In genomic region chr20:46062621-46063020, GRCh38 we compare ENCODE assay signal across 28 cellular contexts. TPM values are rescaled to one million over a fixed set of nuclear protein-coding genes. Genes with fewer than 3 reads are reported as not detected.
"Had no signal": no experiment of that assay in that cellular context is flagged by ENCODE, and none has a peak within 500 bp of the region (broad histone marks: within the 10 kb centered on the region; RNA-seq: fewer than 3 reads in every experiment).

No MANE protein-coding gene starts in this region.

- H3K9me3 Mint-ChIP-seq: activated CD4-positive, alpha-beta memory T cell treated with anti-CD3 and anti-CD28 coated beads, Interleukin-2, amount 10 ng/mL, durations not matched to agents 7 days and 5 days; activated CD4-positive, alpha-beta T cell treated with anti-CD3 and anti-CD28 coated beads, Interleukin-2, amount 10 ng/mL, durations not matched to agents 24 days and 14 days; activated naive CD4-positive, alpha-beta T cell treated with anti-CD3 and anti-CD28 coated beads, Interleukin-2, amount 50 U/mL, for 24 hours; activated T-helper 1 cell treated with anti-CD3 and anti-CD28 coated beads, Interleukin-12 subunit alpha, Interleukin-12 subunit beta, Interleukin-2, Interleukin-4 antibody, amounts not matched to agents 30 ng/mL and 10 ng/mL and 1 ng/mL, durations not matched to agents 14 hours and 24 hours and 36 hours; neural crest cell; stimulated activated memory B cell treated with anti-CD40 and anti-IgM and Interleukin-4, amounts not matched to agents 10 μg/mL and 1 μg/mL and 100 μg/mL, for 72 hours had no signal

- H3K4me3 Mint-ChIP-seq: activated naive CD4-positive, alpha-beta T cell treated with anti-CD3 and anti-CD28 coated beads, Interleukin-2, amount 50 U/mL, for 24 hours; neural crest cell; stimulated activated memory B cell treated with anti-CD40 and anti-IgM and Interleukin-4, amounts not matched to agents 10 μg/mL and 1 μg/mL and 100 μg/mL, for 72 hours; T-helper 17 cell had no signal

- H3K4me1 ChIP-seq: colonic mucosa had no signal

- DNase-seq: activated CD4-positive, alpha-beta memory T cell treated with anti-CD3 and anti-CD28 coated beads, Interleukin-2, amount 10 ng/mL, durations not matched to agents 7 days and 5 days; activated CD4-positive, alpha-beta T cell treated with anti-CD3 and anti-CD28 coated beads, Interleukin-2, amount 10 ng/mL, durations not matched to agents 24 days and 14 days; activated CD4-positive, CD25-positive, alpha-beta regulatory T cell; activated gamma-delta T cell treated with Interleukin-2 at 50 U/mL for 16 hours; anterior cingulate cortex; body of pancreas; colonic mucosa; effector CD4-positive, alpha-beta T cell; foreskin melanocyte; kidney glomerular epithelial cell; left lung; naive thymus-derived CD4-positive, alpha-beta T cell; posterior cingulate gyrus; stimulated activated CD4-positive, alpha-beta T cell treated with anti-CD3 and anti-CD28 coated beads, Interleukin-15, amount 100 ng/mL, for 24 hours; stomach; T-helper 17 cell; transverse colon; uterus had no signal

- H3K27ac Mint-ChIP-seq: activated naive CD4-positive, alpha-beta T cell treated with anti-CD3 and anti-CD28 coated beads, Interleukin-2, amount 50 U/mL, for 24 hours; T-helper 17 cell had no signal

- H3K4me3 ChIP-seq: body of pancreas, cardiac muscle cell, colonic mucosa, hepatocyte, left lung, smooth muscle cell, stomach, suprapubic skin, transverse colon, uterus had no signal

- H3K9me3 ChIP-seq: body of pancreas, colonic mucosa, left lung, stomach, suprapubic skin, transverse colon, uterus had no signal

- H3K4me2 ChIP-seq: hepatocyte, smooth muscle cell had no signal

- H3K27me3 ChIP-seq: body of pancreas, colonic mucosa had no signal

- H2AFZ ChIP-seq: hepatocyte had no signal

- ATAC-seq: body of pancreas; left lung; naive thymus-derived CD4-positive, alpha-beta T cell; sciatic nerve; stimulated activated memory B cell treated with anti-CD40 and anti-IgM and Interleukin-4, amounts not matched to agents 10 μg/mL and 1 μg/mL and 100 μg/mL, for 72 hours; T-helper 17 cell had no signal

- H3K27ac ChIP-seq: body of pancreas, cardiac muscle cell, colonic mucosa, hepatocyte, stomach, suprapubic skin, transverse colon, uterus had no signal

- H3K36me3 ChIP-seq: uterus had no signal

RNA-seq across cellular contexts. Expression of gene SLC12A5, which starts 33.6 kb away (rescaled TPM):
- total RNA-seq: activated CD4-positive, alpha-beta T cell treated with anti-CD3 and anti-CD28 coated beads, Interleukin-2, amount 10 ng/mL, durations not matched to agents 24 days and 14 days; activated T-helper 1 cell treated with anti-CD3 and anti-CD28 coated beads, Interleukin-12 subunit alpha, Interleukin-12 subunit beta, Interleukin-2, Interleukin-4 antibody, amounts not matched to agents 30 ng/mL and 10 ng/mL and 1 ng/mL, durations not matched to agents 14 hours and 24 hours and 36 hours; body of pancreas; naive thymus-derived CD4-positive, alpha-beta T cell; T-helper 17 cell; transverse colon had no signal

RNA-seq across cellular contexts. Expression of gene MMP9, which starts 53.9 kb away (rescaled TPM):
- total RNA-seq: cardiac muscle cell, lung microvascular endothelial cell, neural crest cell had no signal
